1 cellular context compared by ENCODE assay signal in the genomic region with DNA sequence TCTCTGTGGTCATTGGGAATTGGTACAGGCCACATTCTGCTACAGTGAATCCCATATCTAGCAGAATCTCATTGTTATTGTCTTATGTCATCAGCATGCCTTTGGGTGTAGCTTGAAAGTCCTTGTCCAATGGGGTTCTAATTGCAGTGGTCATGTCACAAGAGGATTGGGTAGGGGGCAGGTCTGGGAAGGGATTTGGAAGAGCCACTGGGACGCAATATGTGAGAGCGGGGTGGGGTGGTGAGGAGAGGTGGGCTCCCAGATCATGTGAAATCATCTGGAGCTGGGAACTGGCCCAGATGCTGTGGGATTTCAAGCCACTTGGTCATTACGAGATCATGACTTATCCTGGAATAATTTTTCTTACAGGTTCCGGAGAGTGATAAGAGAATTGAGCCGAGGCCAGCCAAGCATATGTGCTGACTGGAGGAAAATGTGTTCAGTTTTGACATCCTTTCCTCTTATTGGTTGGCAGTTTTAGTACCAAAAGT.
TF ChIP-seq lines count a peak whose summit lies in the region.

No MANE protein-coding gene starts in this region.

TF ChIP-seq in K562, 482 proteins besides CTCF, POLR2A, EP300 and RAD21 (continued from another document):
- TF ChIP-seq, protein P1, sequence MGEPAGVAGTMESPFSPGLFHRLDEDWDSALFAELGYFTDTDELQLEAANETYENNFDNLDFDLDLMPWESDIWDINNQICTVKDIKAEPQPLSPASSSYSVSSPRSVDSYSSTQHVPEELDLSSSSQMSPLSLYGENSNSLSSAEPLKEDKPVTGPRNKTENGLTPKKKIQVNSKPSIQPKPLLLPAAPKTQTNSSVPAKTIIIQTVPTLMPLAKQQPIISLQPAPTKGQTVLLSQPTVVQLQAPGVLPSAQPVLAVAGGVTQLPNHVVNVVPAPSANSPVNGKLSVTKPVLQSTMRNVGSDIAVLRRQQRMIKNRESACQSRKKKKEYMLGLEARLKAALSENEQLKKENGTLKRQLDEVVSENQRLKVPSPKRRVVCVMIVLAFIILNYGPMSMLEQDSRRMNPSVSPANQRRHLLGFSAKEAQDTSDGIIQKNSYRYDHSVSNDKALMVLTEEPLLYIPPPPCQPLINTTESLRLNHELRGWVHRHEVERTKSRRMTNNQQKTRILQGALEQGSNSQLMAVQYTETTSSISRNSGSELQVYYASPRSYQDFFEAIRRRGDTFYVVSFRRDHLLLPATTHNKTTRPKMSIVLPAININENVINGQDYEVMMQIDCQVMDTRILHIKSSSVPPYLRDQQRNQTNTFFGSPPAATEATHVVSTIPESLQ (CRISPR knock-in tag; IDR thresholded peaks at IDR 0.05) = no peak
- TF ChIP-seq, protein P2, sequence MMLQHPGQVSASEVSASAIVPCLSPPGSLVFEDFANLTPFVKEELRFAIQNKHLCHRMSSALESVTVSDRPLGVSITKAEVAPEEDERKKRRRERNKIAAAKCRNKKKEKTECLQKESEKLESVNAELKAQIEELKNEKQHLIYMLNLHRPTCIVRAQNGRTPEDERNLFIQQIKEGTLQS (IDR thresholded peaks at IDR 0.05) = 0 out of 2 replicates have a peak, but pooled peaks have one; percentile 33
- TF ChIP-seq, protein P2 (CRISPR knock-in tag; conservative IDR thresholded peaks at IDR 0.05) = no peak
